ENCODE assay signal across 23 cellular contexts in genomic region chr7:2723138-2723850, GRCh38. TPM values are rescaled to one million over a fixed set of nuclear protein-coding genes. Genes with fewer than 3 reads are reported as not detected.
DNase-seq lines count a peak whose midpoint lies in the region; ATAC-seq and TF ChIP-seq lines count a peak whose summit lies in the region.
"Had no signal": no experiment of that assay in that cellular context is flagged by ENCODE, and none has a peak within 500 bp of the region (broad histone marks: within the 10 kb centered on the region; RNA-seq: fewer than 3 reads in every experiment).

No MANE protein-coding gene starts in this region.

- H3K27ac ChIP-seq in SJCRH30, result no peak overlapping the region
- H3K27ac ChIP-seq in right lobe of liver, result no peak overlapping the region
- H3K27ac ChIP-seq in A673 (ENCODE audit: low read depth, low read length, poor library complexity, severe bottlenecking), result no peak overlapping the region
- H3K27ac ChIP-seq: body of pancreas, C4-2B, colonic mucosa, hepatocyte, SJSA1, transverse colon had no signal

- H3K4me3 Mint-ChIP-seq in activated CD8-positive, alpha-beta T cell treated with anti-CD3 and anti-CD28 coated beads for 36 hours, result no peak overlapping the region
- no peak overlapping the region for H3K4me3 Mint-ChIP-seq in activated CD8-positive, alpha-beta T cell treated with anti-CD3 and anti-CD28 coated beads, Interleukin-2, amount 10 ng/mL, durations not matched to agents 7 days and 5 days
- no peak overlapping the region for H3K4me3 Mint-ChIP-seq in stimulated activated memory B cell treated with anti-CD40 and anti-IgM and Interleukin-4, amounts not matched to agents 10 μg/mL and 1 μg/mL and 100 μg/mL, for 72 hours
- no peak overlapping the region for H3K4me3 Mint-ChIP-seq in endothelial cell (ENCODE audit: unreplicated experiment)
- H3K4me3 Mint-ChIP-seq: T-helper 1 cell treated with Interleukin-12 subunit alpha and Interleukin-12 subunit beta and Interleukin-4 antibody, amounts not matched to agents 30 μg/mL and 1 μg/mL, for 36 hours had no signal

- H3K9me3 ChIP-seq in SJCRH30 (replicated peaks) (no peaks in the 10 kb centered on the region), right lobe of liver (no peaks in the 10 kb centered on the region), A673 (ENCODE audit: low read depth, low read length, poor library complexity, severe bottlenecking) (no peaks in the 10 kb centered on the region)
- H3K9me3 ChIP-seq: body of pancreas, colonic mucosa, SJSA1, transverse colon had no signal

- no peaks in the 10 kb centered on the region for H3K9me3 Mint-ChIP-seq in activated CD8-positive, alpha-beta T cell treated with anti-CD3 and anti-CD28 coated beads for 36 hours
- H3K9me3 Mint-ChIP-seq in activated CD8-positive, alpha-beta T cell treated with anti-CD3 and anti-CD28 coated beads, Interleukin-2, amount 10 ng/mL, durations not matched to agents 7 days and 5 days (ENCODE audit: insufficient read depth), result no peaks in the 10 kb centered on the region
- H3K9me3 Mint-ChIP-seq in stimulated activated memory B cell treated with anti-CD40 and anti-IgM and Interleukin-4, amounts not matched to agents 10 μg/mL and 1 μg/mL and 100 μg/mL, for 72 hours, result no peaks in the 10 kb centered on the region
- no peaks in the 10 kb centered on the region for H3K9me3 Mint-ChIP-seq in endothelial cell (ENCODE audit: unreplicated experiment)
- H3K9me3 Mint-ChIP-seq: activated naive CD4-positive, alpha-beta T cell treated with anti-CD3 and anti-CD28 coated beads, Interleukin-2, amount 50 U/mL, for 72 hours; T-helper 1 cell treated with Interleukin-12 subunit alpha and Interleukin-12 subunit beta and Interleukin-4 antibody, amounts not matched to agents 30 μg/mL and 1 μg/mL, for 36 hours had no signal

- peak; percentile 1 for DNase-seq in activated CD8-positive, alpha-beta T cell treated with anti-CD3 and anti-CD28 coated beads for 36 hours
- DNase-seq in activated CD8-positive, alpha-beta T cell treated with anti-CD3 and anti-CD28 coated beads, Interleukin-2, amount 10 ng/mL, durations not matched to agents 7 days and 5 days, result no peak
- peak; percentile 50 to 62 for DNase-seq in SJCRH30
- DNase-seq in right lobe of liver, result peak in 2 of 3 donors; percentile 29 to 31
- DNase-seq in endothelial cell (ENCODE audit: low spot score), result no peak
- no peak for DNase-seq in A673 (ENCODE audit: low spot score)
- DNase-seq in dermis blood vessel endothelial cell, result no peak
- DNase-seq: 8988T; activated T-cell treated with anti-CD3 and anti-CD28 coated beads for 4 hours; body of pancreas; colonic mucosa; islet precursor cell; midbrain; NCI-H2171; NCI-H748 treated with DMSO at 0.1 percent for 48 hours; stimulated activated naive CD4-positive, alpha-beta T cell; transverse colon had no signal

- no peak overlapping the region for H3K27ac Mint-ChIP-seq in activated CD8-positive, alpha-beta T cell treated with anti-CD3 and anti-CD28 coated beads for 36 hours
- no peak overlapping the region for H3K27ac Mint-ChIP-seq in activated CD8-positive, alpha-beta T cell treated with anti-CD3 and anti-CD28 coated beads, Interleukin-2, amount 10 ng/mL, durations not matched to agents 7 days and 5 days
- peak overlapping the region; percentile 19 for H3K27ac Mint-ChIP-seq in stimulated activated memory B cell treated with anti-CD40 and anti-IgM and Interleukin-4, amounts not matched to agents 10 μg/mL and 1 μg/mL and 100 μg/mL, for 72 hours
- no peak overlapping the region for H3K27ac Mint-ChIP-seq in endothelial cell (ENCODE audit: unreplicated experiment)
- H3K27ac Mint-ChIP-seq: activated naive CD4-positive, alpha-beta T cell treated with anti-CD3 and anti-CD28 coated beads, Interleukin-2, amount 50 U/mL, for 72 hours; T-helper 1 cell treated with Interleukin-12 subunit alpha and Interleukin-12 subunit beta and Interleukin-4 antibody, amounts not matched to agents 30 μg/mL and 1 μg/mL, for 36 hours had no signal

- BruUV-seq in A673 (replicated peaks; lab: Mats Ljungman, UMichigan), result no TSS peak

- H3K4me3 ChIP-seq in SJCRH30 (no peak overlapping the region), right lobe of liver (no peak overlapping the region), A673 (ENCODE audit: low read depth, low read length, poor library complexity, severe bottlenecking) (no peak overlapping the region)
- H3K4me3 ChIP-seq: body of pancreas, colonic mucosa, hepatocyte, SJSA1, transverse colon had no signal

- no peaks in the 10 kb centered on the region for H3K27me3 ChIP-seq in SJCRH30
- no peaks in the 10 kb centered on the region for H3K27me3 ChIP-seq in right lobe of liver
- no peaks in the 10 kb centered on the region for H3K27me3 ChIP-seq in A673 (replicated peaks; ENCODE audit: insufficient read depth, low read depth, low read length, poor library complexity)
- H3K27me3 ChIP-seq: body of pancreas, colonic mucosa, hepatocyte, SJSA1, transverse colon had no signal

- no peak for ATAC-seq in activated CD8-positive, alpha-beta T cell treated with anti-CD3 and anti-CD28 coated beads for 36 hours
- no peak for ATAC-seq in activated CD8-positive, alpha-beta T cell treated with anti-CD3 and anti-CD28 coated beads, Interleukin-2, amount 10 ng/mL, durations not matched to agents 7 days and 5 days
- ATAC-seq in right lobe of liver, result no peak
- ATAC-seq in stimulated activated memory B cell treated with anti-CD40 and anti-IgM and Interleukin-4, amounts not matched to agents 10 μg/mL and 1 μg/mL and 100 μg/mL, for 72 hours, result no peak
- ATAC-seq: activated naive CD4-positive, alpha-beta T cell treated with anti-CD3 and anti-CD28 coated beads, Interleukin-2, amount 50 U/mL, for 72 hours; body of pancreas had no signal

- 90% methylated on average over 2 of the region's 23 CpGs for WGBS in right lobe of liver (ENCODE audit: insufficient coverage, low coverage, low lambda C conversion rate, missing lambda C conversion rate)

- TF ChIP-seq CTCF in activated CD8-positive, alpha-beta T cell treated with anti-CD3 and anti-CD28 coated beads for 36 hours (IDR thresholded peaks at IDR 0.05), result no peak
- no peak for TF ChIP-seq CTCF in right lobe of liver (IDR thresholded peaks at IDR 0.05)
- no peak for TF ChIP-seq CTCF in endothelial cell (IDR thresholded peaks at IDR 0.05; ENCODE audit: unreplicated experiment)
- no peak for TF ChIP-seq CTCF in A673 (conservative IDR thresholded peaks at IDR 0.05; ENCODE audit: low read depth, low read length)

- CTCF ChIA-PET in activated CD8-positive, alpha-beta T cell treated with anti-CD3 and anti-CD28 coated beads for 36 hours (lab: Charles Lee), result interaction anchor here (0.8 to 2.1 kb wide), 2 partner anchors 14 to 53 kb away, joined by 3 to 12 read pairs; no protein-coding TSS in a partner anchor
- CTCF ChIA-PET in activated CD8-positive, alpha-beta T cell treated with anti-CD3 and anti-CD28 coated beads, Interleukin-2, amount 10 ng/mL, durations not matched to agents 7 days and 5 days (lab: Charles Lee), result interaction anchor here (0.7 to 2.3 kb wide), 4 partner anchors 13 to 142 kb away, joined by 3 to 10 read pairs (median 3); no protein-coding TSS in a partner anchor
- CTCF ChIA-PET in A673 (lab: Charles Lee), result no interaction called here

- 0 out of 2 replicates have a peak, but pooled peaks cover 3% of the 10 kb centered on the region for H3K36me3 ChIP-seq in SJCRH30
- no peaks in the 10 kb centered on the region for H3K36me3 ChIP-seq in right lobe of liver
- H3K36me3 ChIP-seq in A673 (ENCODE audit: insufficient read depth, low read length, poor library complexity, severe bottlenecking), result no peaks in the 10 kb centered on the region
- H3K36me3 ChIP-seq: colonic mucosa, transverse colon had no signal

- TF ChIP-seq POLR2A in right lobe of liver (IDR thresholded peaks at IDR 0.05), result no peak

- intact Hi-C loops in activated CD8-positive, alpha-beta T cell treated with anti-CD3 and anti-CD28 coated beads for 36 hours (cut with micrococcal nuclease), result no loop called here
- intact Hi-C loops in right lobe of liver (cut with DNase I), result no loop called here
- intact Hi-C loops in A673 (cut with micrococcal nuclease; ENCODE audit: unreplicated experiment), result no loop called here

- peaks cover 3% of the 10 kb centered on the region for H3K36me3 Mint-ChIP-seq in activated CD8-positive, alpha-beta T cell treated with anti-CD3 and anti-CD28 coated beads for 36 hours (ENCODE audit: low read depth)
- H3K36me3 Mint-ChIP-seq in activated CD8-positive, alpha-beta T cell treated with anti-CD3 and anti-CD28 coated beads, Interleukin-2, amount 10 ng/mL, durations not matched to agents 7 days and 5 days (ENCODE audit: low read depth), result no peaks in the 10 kb centered on the region
- peaks cover 32% of the 10 kb centered on the region for H3K36me3 Mint-ChIP-seq in stimulated activated memory B cell treated with anti-CD40 and anti-IgM and Interleukin-4, amounts not matched to agents 10 μg/mL and 1 μg/mL and 100 μg/mL, for 72 hours
- peaks cover 24% of the 10 kb centered on the region for H3K36me3 Mint-ChIP-seq in endothelial cell (ENCODE audit: low read depth, unreplicated experiment)
- H3K36me3 Mint-ChIP-seq: activated naive CD4-positive, alpha-beta T cell treated with anti-CD3 and anti-CD28 coated beads, Interleukin-2, amount 50 U/mL, for 72 hours had no signal

- H3K4me1 Mint-ChIP-seq in activated CD8-positive, alpha-beta T cell treated with anti-CD3 and anti-CD28 coated beads for 36 hours (ENCODE audit: low read depth), result peaks cover 31% of the 10 kb centered on the region
- H3K4me1 Mint-ChIP-seq in activated CD8-positive, alpha-beta T cell treated with anti-CD3 and anti-CD28 coated beads, Interleukin-2, amount 10 ng/mL, durations not matched to agents 7 days and 5 days (ENCODE audit: low read depth), result peaks cover 37% of the 10 kb centered on the region
- peaks cover 17% of the 10 kb centered on the region for H3K4me1 Mint-ChIP-seq in stimulated activated memory B cell treated with anti-CD40 and anti-IgM and Interleukin-4, amounts not matched to agents 10 μg/mL and 1 μg/mL and 100 μg/mL, for 72 hours
- no peaks in the 10 kb centered on the region for H3K4me1 Mint-ChIP-seq in endothelial cell (ENCODE audit: unreplicated experiment)

- peaks cover 15% of the 10 kb centered on the region for H3K4me1 ChIP-seq in SJCRH30
- no peaks in the 10 kb centered on the region for H3K4me1 ChIP-seq in right lobe of liver
- no peaks in the 10 kb centered on the region for H3K4me1 ChIP-seq in A673 (ENCODE audit: insufficient read depth, low read length, poor library complexity, severe bottlenecking)
- H3K4me1 ChIP-seq: body of pancreas had no signal

- POLR2A ChIA-PET in activated CD8-positive, alpha-beta T cell treated with anti-CD3 and anti-CD28 coated beads for 36 hours (lab: Charles Lee), result interaction anchor here (0.5 kb wide), 1 partner anchor 428 kb away, joined by 3 read pairs; no protein-coding TSS in a partner anchor
- POLR2A ChIA-PET in activated CD8-positive, alpha-beta T cell treated with anti-CD3 and anti-CD28 coated beads, Interleukin-2, amount 10 ng/mL, durations not matched to agents 7 days and 5 days (lab: Charles Lee), result interaction anchor here (1.0 kb wide), 1 partner anchor 11 kb away, joined by 3 read pairs; no protein-coding TSS in a partner anchor
- POLR2A ChIA-PET in A673 (lab: Charles Lee; ENCODE audit: low non-redundant PET), result no interaction called here

- peaks cover 6% of the 10 kb centered on the region for H3K27me3 Mint-ChIP-seq in activated CD8-positive, alpha-beta T cell treated with anti-CD3 and anti-CD28 coated beads for 36 hours
- peaks cover 3% of the 10 kb centered on the region for H3K27me3 Mint-ChIP-seq in activated CD8-positive, alpha-beta T cell treated with anti-CD3 and anti-CD28 coated beads, Interleukin-2, amount 10 ng/mL, durations not matched to agents 7 days and 5 days (ENCODE audit: low read depth)
- no peaks in the 10 kb centered on the region for H3K27me3 Mint-ChIP-seq in stimulated activated memory B cell treated with anti-CD40 and anti-IgM and Interleukin-4, amounts not matched to agents 10 μg/mL and 1 μg/mL and 100 μg/mL, for 72 hours
- H3K27me3 Mint-ChIP-seq in endothelial cell (ENCODE audit: unreplicated experiment), result peaks cover 6% of the 10 kb centered on the region

RNA-seq across cellular contexts. Expression of gene AMZ1, which starts 35.3 kb away (rescaled TPM):
- total RNA-seq in activated CD8-positive, alpha-beta T cell treated with anti-CD3 and anti-CD28 coated beads for 36 hours, result under 1 TPM; 0.11 to 0.14 TPM
- total RNA-seq in activated CD8-positive, alpha-beta T cell treated with anti-CD3 and anti-CD28 coated beads, Interleukin-2, amount 10 ng/mL, durations not matched to agents 7 days and 5 days, result not detected
- 0.02 and 0.05 TPM in 2 replicates for total RNA-seq in SJCRH30 (2014; rRNA removed; shearing (Covaris generic))
- total RNA-seq in right lobe of liver, result 1 to 10 TPM in 4 of 6 experiments, under 1 TPM in 1, not detected in 1; 0.42 to 5.8 (median 1.4) TPM
- total RNA-seq in endothelial cell (ENCODE audit: unreplicated experiment), result 0.05 TPM
- not detected in 2 replicates for total RNA-seq in A673 (2021)
- under 0.01 TPM in 2 replicates for total RNA-seq in dermis blood vessel endothelial cell
- total RNA-seq: body of pancreas, hepatocyte had no signal

Comparison
In these comparisons a context has a peak if more than half of its experiments do, and no peak if none do; other contexts are left out.
1. DNase-seq: peak in activated CD8-positive, alpha-beta T cell treated with anti-CD3 and anti-CD28 coated beads for 36 hours (single experiment), SJCRH30 (2 of 2) and right lobe of liver (2 of 3); none in activated CD8-positive, alpha-beta T cell treated with anti-CD3 and anti-CD28 coated beads, Interleukin-2, amount 10 ng/mL, durations not matched to agents 7 days and 5 days (single experiment), endothelial cell (single experiment), A673 (single experiment) and dermis blood vessel endothelial cell (single experiment).